In genomic region chr2:180677200-180677599, GRCh38 we compare ENCODE assay signal across 16 cellular contexts.
DNase-seq lines count a peak whose midpoint lies in the region; ATAC-seq, FAIRE-seq and TF ChIP-seq lines count a peak whose summit lies in the region.
"Had no signal": no experiment of that assay in that cellular context is flagged by ENCODE, and none has a peak within 500 bp of the region (broad histone marks: within the 10 kb centered on the region; RNA-seq: fewer than 3 reads in every experiment).

No MANE protein-coding gene starts in this region.

- WGBS in liver, result 31% methylated on average over 3 of the region's 3 CpGs
- under 1% methylated on average over 3 of the region's 3 CpGs for WGBS in HepG2 (ENCODE audit: low lambda C conversion rate)

- CTCF ChIA-PET in HepG2 (lab: Yijun Ruan, JAX; ENCODE audit: low intra/inter-chr PET ratio, low total read pairs), result no interaction called here

- H3K4me1 ChIP-seq in liver (ENCODE audit: control insufficient read depth in 4 of 4, insufficient read depth in 4 of 4, low read length in 3 of 4) (peaks cover 5 to 29% (median 23%) of the 10 kb centered on the region in 4 donors), HepG2 (ENCODE audit: insufficient read depth, low read length) (peaks cover 6% of the 10 kb centered on the region; the same call in 1 of the 2 replicates), keratinocyte (ENCODE audit: control insufficient read depth, extremely low read depth, insufficient read depth, low read length) (peaks cover 35% of the 10 kb centered on the region)

- POLR2A ChIA-PET in HepG2 (lab: Yijun Ruan, JAX), result no interaction called here

- H3K9me1 ChIP-seq in keratinocyte (ENCODE audit: control insufficient read depth, extremely low read depth, insufficient read depth, low read length), result no peaks in the 10 kb centered on the region

- H3K4me3 ChIP-seq in liver (ENCODE audit: low read depth in 1 of 3, low read length in 3 of 3) (no peak overlapping the region), HepG2 (replicated peaks in 1 of 3; ENCODE audit: insufficient read depth in 1 of 3, low read depth in 2 of 3, low read length in 3 of 3) (no peak overlapping the region), keratinocyte (ENCODE audit: control insufficient read depth in 2 of 3, extremely low read depth in 1 of 3, insufficient read depth in 2 of 3, low read depth in 1 of 3, low read length in 3 of 3) (peak overlapping the region in 1 of 3 experiments; percentile 36)
- H3K4me3 ChIP-seq: SJCRH30 had no signal

- no TSS peak for BruUV-seq in HepG2 (replicated peaks; lab: Mats Ljungman, UMichigan)

- in situ Hi-C loops in HepG2 (cut with HindIII; ENCODE audit: extremely low pct_ligation_motif_present, low pct_unique_long_range_greater_than_20kb), result no loop called here

- H3K9me3 ChIP-seq in liver (ENCODE audit: control insufficient read depth in 4 of 4, low read length in 3 of 4), result no peaks in the 10 kb centered on the region
- H3K9me3 ChIP-seq in HepG2 (ENCODE audit: low read length), result no peaks in the 10 kb centered on the region
- H3K9me3 ChIP-seq in keratinocyte (ENCODE audit: control insufficient read depth, low read depth, low read length), result no peaks in the 10 kb centered on the region
- H3K9me3 ChIP-seq: SJCRH30 had no signal

- dilution Hi-C loops in keratinocyte (cut with MboI; ENCODE audit: extremely low pct_ligation_motif_present, low sequenced_read_pairs), result no loop called here

- no peak for TF ChIP-seq POLR2A in HepG2 (IDR thresholded peaks at IDR 0.05; ENCODE audit: insufficient read depth in 1 of 2, low read depth in 2 of 2, low read length in 2 of 2)

- no peaks in the 10 kb centered on the region for H3K27me3 ChIP-seq in liver (ENCODE audit: control insufficient read depth in 4 of 4, insufficient read depth in 4 of 4, low read length in 3 of 4)
- no peaks in the 10 kb centered on the region for H3K27me3 ChIP-seq in HepG2 (ENCODE audit: control insufficient read depth in 1 of 2, insufficient read depth in 2 of 2, low read length in 2 of 2)
- H3K27me3 ChIP-seq in keratinocyte (ENCODE audit: control insufficient read depth, extremely low read depth, insufficient read depth, low read length), result no peaks in the 10 kb centered on the region
- H3K27me3 ChIP-seq: SJCRH30 had no signal

- TF ChIP-seq EP300 in HepG2 (IDR thresholded peaks at IDR 0.05; ENCODE audit: low read depth in 2 of 2, low read length in 2 of 2) (no peak), HepG2 (CRISPR knock-in tag; IDR thresholded peaks at IDR 0.05; ENCODE audit: borderline replicate concordance) (no peak)

- intact Hi-C loops in HepG2 (cut with micrococcal nuclease; ENCODE audit: unreplicated experiment) (no loop called here), Right ventricle myocardium inferior (cut with DNase I) (no loop called here)

- H4K20me1 ChIP-seq in HepG2 (ENCODE audit: insufficient read depth, low read length), result no peaks in the 10 kb centered on the region
- no peaks in the 10 kb centered on the region for H4K20me1 ChIP-seq in keratinocyte (ENCODE audit: control insufficient read depth, extremely low read depth, insufficient read depth, low read length)

- TF ChIP-seq RAD21 in liver (IDR thresholded peaks at IDR 0.05) (peak; percentile 44 to 48), HepG2 (CRISPR knock-in tag; IDR thresholded peaks at IDR 0.05) (no peak)

- H3K79me2 ChIP-seq in HepG2 (ENCODE audit: insufficient read depth, low read length), result no peaks in the 10 kb centered on the region
- no peaks in the 10 kb centered on the region for H3K79me2 ChIP-seq in keratinocyte (ENCODE audit: control insufficient read depth, insufficient read depth, low read length)

- DNase-seq in HepG2 (ENCODE audit: low spot score) (no peak), astrocyte of the hippocampus (ENCODE audit: low read depth, low spot score) (peak; percentile 13), keratinocyte (ENCODE audit: low read depth, low spot score) (peak; percentile 25), Right ventricle myocardium inferior (ENCODE audit: missing footprints) (no peak), HUDEP-2 (lab: John Stamatoyannopoulos, UW; ENCODE audit: unreplicated experiment in 76 of 76) (no peak), GM10266 (ENCODE audit: extremely low spot score) (no peak)
- DNase-seq: 8988T, GOT3, MM.1S, NCI-H187, NCI-H748 treated with DMSO at 0.1 percent for 48 hours, SJCRH30 had no signal

- peak overlapping the region in 1 of 2 donors; percentile 70 for H3K27ac ChIP-seq in liver (ENCODE audit: low read depth in 1 of 2, low read length in 2 of 2)
- no peak overlapping the region for H3K27ac ChIP-seq in HepG2 (ENCODE audit: extremely low read length, insufficient read depth, low read length)
- peak overlapping the region; percentile 62 for H3K27ac ChIP-seq in keratinocyte (ENCODE audit: control insufficient read depth, insufficient read depth, low read length)
- H3K27ac ChIP-seq: KMS-11, SJCRH30 had no signal

- H3K9ac ChIP-seq in liver (ENCODE audit: low read depth in 1 of 2, low read length in 2 of 2) (no peak overlapping the region), HepG2 (ENCODE audit: insufficient read depth, low read depth, low read length) (no peak overlapping the region), keratinocyte (ENCODE audit: control insufficient read depth, extremely low read depth, insufficient read depth, low read length) (no peak overlapping the region)
- H3K9ac ChIP-seq: KMS-11 had no signal

- H3K36me3 ChIP-seq in liver (ENCODE audit: control insufficient read depth in 4 of 4, insufficient read depth in 3 of 4, low read depth in 1 of 4, low read length in 3 of 4) (no peaks in the 10 kb centered on the region), HepG2 (replicated peaks in 1 of 2; ENCODE audit: control insufficient read depth in 1 of 2, insufficient read depth in 2 of 2, low read length in 2 of 2) (no peaks in the 10 kb centered on the region), keratinocyte (ENCODE audit: control insufficient read depth in 2 of 2, extremely low read depth in 1 of 2, insufficient read depth in 2 of 2, low read length in 2 of 2) (no peaks in the 10 kb centered on the region)
- H3K36me3 ChIP-seq: SJCRH30 had no signal

- H3K4me2 ChIP-seq in HepG2 (ENCODE audit: low read depth, low read length), result no peak overlapping the region
- H3K4me2 ChIP-seq in keratinocyte (ENCODE audit: control insufficient read depth, extremely low read depth, insufficient read depth, low read depth, low read length), result peak overlapping the region; percentile 71
- H3K4me2 ChIP-seq: KMS-11 had no signal

- TF ChIP-seq CTCF in liver (IDR thresholded peaks at IDR 0.05; ENCODE audit: low read depth, low read length, missing input control) (no peak), HepG2 (CRISPR knock-in tag; IDR thresholded peaks at IDR 0.05) (no peak), keratinocyte (optimal IDR thresholded peaks at IDR 0.05 in 1 of 3, IDR thresholded peaks at IDR 0.05 in 1 of 3, conservative IDR thresholded peaks at IDR 0.05 in 1 of 3; ENCODE audit: extremely low read depth in 1 of 3, insufficient read depth in 2 of 3, low read length in 3 of 3) (no peak), GM10266 (IDR thresholded peaks at IDR 0.05; ENCODE audit: control insufficient read depth, insufficient read depth, low read depth, missing control alignments) (no peak)

- FAIRE-seq in HepG2 (lab: Jason Lieb, UNC) (no peak), keratinocyte (lab: Jason Lieb, UNC) (peak; percentile 87)
- FAIRE-seq: G401.6 had no signal

- no peak overlapping the region for H2AFZ ChIP-seq in HepG2 (ENCODE audit: low read length)
- peak overlapping the region; percentile 70 for H2AFZ ChIP-seq in keratinocyte (ENCODE audit: control insufficient read depth, low read length)

- no peak for ATAC-seq in HepG2
- no peak for ATAC-seq in GM21737 (IDR thresholded peaks at IDR 0.05; ENCODE audit: unreplicated experiment)
- ATAC-seq in Right ventricle myocardium inferior, result no peak

TF ChIP-seq in liver, 16 proteins besides CTCF, POLR2A, EP300 and RAD21 (continues in another document):
- TF ChIP-seq HNF4A (conservative IDR thresholded peaks at IDR 0.05) (peak; percentile 71 to 72), HNF4G (IDR thresholded peaks at IDR 0.05) (peak; percentile 45), EGR1 (IDR thresholded peaks at IDR 0.05; ENCODE audit: low read depth in 2 of 2) (peak in 1 of 2 donors; percentile 27), FOXA2 (IDR thresholded peaks at IDR 0.05) (no peak), MAX (IDR thresholded peaks at IDR 0.05) (peak; percentile 46), SP1 (IDR thresholded peaks at IDR 0.05) (peak; percentile 79), YY1 (IDR thresholded peaks at IDR 0.05) (peak; percentile 70), NR2F2 (IDR thresholded peaks at IDR 0.05) (peak; percentile 81)

TF ChIP-seq in HepG2, 621 proteins besides CTCF, POLR2A, EP300 and RAD21:
- no peak for TF ChIP-seq KLF16 (CRISPR knock-in tag; IDR thresholded peaks at IDR 0.05)
- no peak for TF ChIP-seq YEATS4 (CRISPR knock-in tag; IDR thresholded peaks at IDR 0.05; ENCODE audit: borderline replicate concordance)
- no peak for TF ChIP-seq THAP9 (CRISPR knock-in tag; IDR thresholded peaks at IDR 0.05; ENCODE audit: borderline replicate concordance)
- no peak for TF ChIP-seq SNRNP70 (IDR thresholded peaks at IDR 0.05; ENCODE audit: low read depth, low read length)
- no peak for TF ChIP-seq ZBTB38 (CRISPR knock-in tag; IDR thresholded peaks at IDR 0.05)

Comparison
In these comparisons a context has a peak if more than half of its experiments do, and no peak if none do; other contexts are left out.
1. DNase-seq: peak in astrocyte of the hippocampus (single experiment) and keratinocyte (single experiment); none in HepG2 (single experiment), Right ventricle myocardium inferior (single experiment), HUDEP-2 (0 of 76) and GM10266 (single experiment).